Comparison of ENCODE assay signal across 15 cellular contexts in genomic region chr3:128009952-128010846, GRCh38. TPM values are rescaled to one million over a fixed set of nuclear protein-coding genes. Genes with fewer than 3 reads are reported as not detected.
A peak's percentile ranks its signal among the peaks of the same experiment; 100 is the strongest.
DNase-seq lines count a peak whose midpoint lies in the region; ATAC-seq and TF ChIP-seq lines count a peak whose summit lies in the region.
"Had no signal": no experiment of that assay in that cellular context is flagged by ENCODE, and none has a peak within 500 bp of the region (broad histone marks: within the 10 kb centered on the region; RNA-seq: fewer than 3 reads in every experiment).

No MANE protein-coding gene starts in this region.

- H3K27ac Mint-ChIP-seq in T-helper 2 cell treated with Interferon-gamma antibody and Interleukin-4, amounts not matched to agents 5 μg/mL and 100 μg/mL, for 36 hours: no peak overlapping the region
- H3K27ac Mint-ChIP-seq: activated naive CD8-positive, alpha-beta T cell treated with anti-CD3 and anti-CD28 coated beads, Interleukin-2, amount 50 U/mL, for 24 hours; naive B cell had no signal

- H3K79me2 ChIP-seq in HCT116 (ENCODE audit: insufficient read depth, low read length): no peaks in the 10 kb centered on the region

- H3K9ac ChIP-seq in HCT116 (ENCODE audit: low read length): no peak overlapping the region

- ATAC-seq in HCT116 (no peak), GM21390 (IDR thresholded peaks at IDR 0.05; ENCODE audit: unreplicated experiment) (no peak)
- ATAC-seq: activated naive CD8-positive, alpha-beta T cell treated with anti-CD3 and anti-CD28 coated beads, Interleukin-2, amount 50 U/mL, for 24 hours had no signal

- TF ChIP-seq POLR2A in HCT116 (IDR thresholded peaks at IDR 0.05; ENCODE audit: borderline replicate concordance, extremely low read depth, insufficient read depth, insufficient read length) (no peak), testis (IDR thresholded peaks at IDR 0.05) (no peak)

- no peaks in the 10 kb centered on the region for H3K27me3 ChIP-seq in HCT116 (ENCODE audit: insufficient read depth, low read length)
- no peaks in the 10 kb centered on the region for H3K27me3 ChIP-seq in testis

- H3K4me2 ChIP-seq in HCT116 (ENCODE audit: low read length): no peak overlapping the region

- H3K4me1 Mint-ChIP-seq in T-helper 2 cell treated with Interferon-gamma antibody and Interleukin-4, amounts not matched to agents 5 μg/mL and 100 μg/mL, for 36 hours (ENCODE audit: low read depth): peaks cover 3% of the 10 kb centered on the region

- intact Hi-C loops in HCT116 (cut with micrococcal nuclease) (no loop called here), testis (cut with DNase I; ENCODE audit: low total_unique reads) (no loop called here)

- H3K36me3 ChIP-seq in HCT116 (ENCODE audit: control insufficient read depth in 1 of 2, insufficient read depth in 2 of 2, low read length in 2 of 2) (no peaks in the 10 kb centered on the region), testis (ENCODE audit: low read depth, missing control alignments) (no peaks in the 10 kb centered on the region)
- H3K36me3 ChIP-seq: heart left ventricle had no signal

- H3K4me3 ChIP-seq in HCT116 (replicated peaks in 1 of 2; ENCODE audit: low read depth in 1 of 2, low read length in 2 of 2) (no peak overlapping the region), foreskin fibroblast (ENCODE audit: low read depth in 1 of 2, low read length in 2 of 2) (no peak overlapping the region), testis (no peak overlapping the region)
- H3K4me3 ChIP-seq: heart left ventricle had no signal

- H3K9me3 ChIP-seq in HCT116 (ENCODE audit: control insufficient read depth in 1 of 2, insufficient read depth in 1 of 2, low read depth in 1 of 2, low read length in 2 of 2) (no peaks in the 10 kb centered on the region), testis (no peaks in the 10 kb centered on the region)
- H3K9me3 ChIP-seq: heart left ventricle had no signal

- no peak overlapping the region for H2AFZ ChIP-seq in HCT116 (ENCODE audit: low read depth, low read length, poor library complexity, severe bottlenecking)

- H3K27me3 Mint-ChIP-seq in T-helper 2 cell treated with Interferon-gamma antibody and Interleukin-4, amounts not matched to agents 5 μg/mL and 100 μg/mL, for 36 hours (ENCODE audit: low read depth): peaks cover 2% of the 10 kb centered on the region

- POLR2A ChIA-PET in HCT116 (lab: Charles Lee): no interaction called here

- no peak for TF ChIP-seq RAD21 in HCT116 (IDR thresholded peaks at IDR 0.05; ENCODE audit: low read depth)

- no peak for TF ChIP-seq CTCF in HCT116 (IDR thresholded peaks at IDR 0.05 in 2 of 3, conservative IDR thresholded peaks at IDR 0.05 in 1 of 3; ENCODE audit: borderline replicate concordance in 1 of 3, insufficient read depth in 1 of 3, low read depth in 2 of 3, low read length in 2 of 3)
- TF ChIP-seq CTCF in foreskin fibroblast (IDR thresholded peaks at IDR 0.05; ENCODE audit: low read depth, low read length): no peak
- no peak for TF ChIP-seq CTCF in testis (IDR thresholded peaks at IDR 0.05)

- no peaks in the 10 kb centered on the region for H3K36me3 Mint-ChIP-seq in T-helper 2 cell treated with Interferon-gamma antibody and Interleukin-4, amounts not matched to agents 5 μg/mL and 100 μg/mL, for 36 hours (ENCODE audit: low read depth)
- H3K36me3 Mint-ChIP-seq: naive B cell had no signal

- CTCF ChIA-PET in HCT116 (lab: Charles Lee): no interaction called here

- DNase-seq in AG08395 (ENCODE audit: low spot score) (peak; percentile 47), HCT116 (ENCODE audit: low read depth, low spot score) (no peak), astrocyte of the hippocampus (ENCODE audit: low read depth, low spot score) (peak; percentile 34), foreskin fibroblast (peak; percentile 32 to 81), SK-N-DZ (ENCODE audit: low spot score) (no peak), testis (no peak)
- no peak for DNase-seq in T-helper 2 cell treated with Interferon-gamma antibody and Interleukin-4, amounts not matched to agents 5 μg/mL and 100 μg/mL, for 36 hours (ENCODE audit: low spot score)
- DNase-seq: activated CD4-positive, CD25-positive, alpha-beta regulatory T cell treated with anti-CD3 and anti-CD28 coated beads, Interleukin-2, amount 50 U/mL, for 72 hours; C1 segment of cervical spinal cord; heart left ventricle; naive B cell; NCI-H774; stimulated activated CD4-positive, alpha-beta T cell treated with anti-CD3 and anti-CD28 coated beads, Interleukin-4, amount 100 ng/mL, for 24 hours had no signal

- H3K9me3 Mint-ChIP-seq in T-helper 2 cell treated with Interferon-gamma antibody and Interleukin-4, amounts not matched to agents 5 μg/mL and 100 μg/mL, for 36 hours: no peaks in the 10 kb centered on the region
- H3K9me3 Mint-ChIP-seq: activated naive CD8-positive, alpha-beta T cell treated with anti-CD3 and anti-CD28 coated beads, Interleukin-2, amount 50 U/mL, for 24 hours; naive B cell had no signal

- no TSS peak for BruUV-seq in HCT116 (replicated peaks; lab: Mats Ljungman, UMichigan)

- no peak overlapping the region for H3K4me3 Mint-ChIP-seq in T-helper 2 cell treated with Interferon-gamma antibody and Interleukin-4, amounts not matched to agents 5 μg/mL and 100 μg/mL, for 36 hours
- H3K4me3 Mint-ChIP-seq: activated naive CD8-positive, alpha-beta T cell treated with anti-CD3 and anti-CD28 coated beads, Interleukin-2, amount 50 U/mL, for 24 hours; naive B cell had no signal

- WGBS in testis, 2 donors: 91 to 93% methylated on average over 12 of the region's 12 CpGs

- H3K27ac ChIP-seq in HCT116 (ENCODE audit: low read depth, low read length) (no peak overlapping the region), testis (no peak overlapping the region)
- H3K27ac ChIP-seq: heart left ventricle had no signal

- no peaks in the 10 kb centered on the region for H3K9me2 ChIP-seq in HCT116 (ENCODE audit: insufficient read depth)

- RAD21 ChIA-PET in HCT116 (lab: Charles Lee; ENCODE audit: low non-redundant PET in 1 of 2, low total read pairs in 2 of 2, uncharacterized antibody in 2 of 2, unreplicated experiment in 2 of 2): no interaction called here

- peaks cover 4 to 9% of the 10 kb centered on the region in 2 experiments; a peak in 3 of 4 replicates for H3K4me1 ChIP-seq in HCT116 (ENCODE audit: control insufficient read depth in 1 of 2, insufficient read depth in 2 of 2, low read length in 2 of 2)
- H3K4me1 ChIP-seq in testis: peaks cover 3% of the 10 kb centered on the region

- no peaks in the 10 kb centered on the region for H4K20me1 ChIP-seq in HCT116 (ENCODE audit: insufficient read depth)

TF ChIP-seq in HCT116, 20 proteins besides CTCF, POLR2A, EP300 and RAD21:
- TF ChIP-seq YY1 (IDR thresholded peaks at IDR 0.05; ENCODE audit: extremely low read depth, insufficient replicate concordance, low read depth, low read length): no peak
- peak; percentile 12; the same call in 1 of the 2 replicates for TF ChIP-seq MAX (IDR thresholded peaks at IDR 0.05)
- TF ChIP-seq CEBPB (IDR thresholded peaks at IDR 0.05; ENCODE audit: low read depth): peak; percentile 95
TF ChIP-seq in HCT116: peak in this region for 2.

RNA-seq across cellular contexts. Expression of gene SEC61A1, which starts 42.0 kb away (rescaled TPM):
- total RNA-seq in HCT116 (2021; ENCODE audit: unreplicated experiment): 176 TPM
- polyA plus RNA-seq in HCT116 (2012): 126 and 147 TPM in 2 replicates
- polyA plus RNA-seq in SK-N-DZ (2014; cell fraction: cytosol; rRNA removed): 88.4 and 92.5 TPM in 2 replicates
- 73.1 and 90.5 TPM in 2 replicates for polyA plus RNA-seq in SK-N-DZ (2014; cell fraction: nucleus; rRNA removed)
- total RNA-seq in testis: 100 to 1,000 TPM; 129 to 137 TPM
- polyA plus RNA-seq in testis (ENCODE audit: insufficient read depth, low read depth, low replicate concordance): 119 TPM

Comparison
In these comparisons a context has a peak if more than half of its experiments do, and no peak if none do; other contexts are left out.
1. DNase-seq: peak in AG08395 (single experiment), astrocyte of the hippocampus (single experiment) and foreskin fibroblast (2 of 2); none in HCT116 (single experiment), SK-N-DZ (single experiment), testis (single experiment) and T-helper 2 cell treated with Interferon-gamma antibody and Interleukin-4, amounts not matched to agents 5 μg/mL and 100 μg/mL, for 36 hours (single experiment).